ENCODE assay signal across 25 cellular contexts in genomic region chr22:35033635-35034296, GRCh38. TPM values are rescaled to one million over a fixed set of nuclear protein-coding genes. Genes with fewer than 3 reads are reported as not detected.
"Had no signal": no experiment of that assay in that cellular context is flagged by ENCODE, and none has a peak within 500 bp of the region (broad histone marks: within the 10 kb centered on the region; RNA-seq: fewer than 3 reads in every experiment).

No MANE protein-coding gene starts in this region.

- H3K36me3 ChIP-seq: uterus had no signal

- H3K9me3 ChIP-seq: uterus had no signal

- H3K79me2 ChIP-seq: hepatocyte had no signal

- H3K4me3 ChIP-seq: dorsolateral prefrontal cortex, hepatocyte, lung, uterus had no signal

- DNase-seq: cortex of kidney; dorsolateral prefrontal cortex; effector CD8-positive, alpha-beta T cell; foreskin melanocyte; head of caudate nucleus; kidney; left cardiac atrium; left ventricle myocardium superior; mesendoderm; naive thymus-derived CD8-positive, alpha-beta T cell; posterior cingulate gyrus; stimulated activated CD4-positive, alpha-beta T cell treated with anti-CD3 and anti-CD28 coated beads, Interleukin-2, amount 100 ng/mL, for 24 hours; stimulated activated CD4-positive, alpha-beta T cell treated with anti-CD3 and anti-CD28 coated beads, Interleukin-4, amount 100 ng/mL, for 4 hours; stimulated activated naive CD4-positive, alpha-beta T cell; trophoblast cell; uterus had no signal

- H2AFZ ChIP-seq: hepatocyte had no signal

- H3K4me2 ChIP-seq: hepatocyte had no signal

- ATAC-seq: left cardiac atrium; left ventricle myocardium superior; naive thymus-derived CD8-positive, alpha-beta T cell; sciatic nerve had no signal

- H3K27me3 ChIP-seq: uterus had no signal

- H3K27ac ChIP-seq: dorsolateral prefrontal cortex, hepatocyte, uterus had no signal

- FAIRE-seq: kidney had no signal

- H3K4me1 ChIP-seq: uterus had no signal

RNA-seq across cellular contexts. Expression of gene ISX, which starts 32.2 kb away (rescaled TPM):
- total RNA-seq: dorsolateral prefrontal cortex; kidney; left cardiac atrium; left ventricle myocardium superior; lung; mononuclear cell; naive thymus-derived CD8-positive, alpha-beta T cell; osteocyte; pulmonary artery endothelial cell; sciatic nerve; skeletal muscle tissue had no signal
- polyA plus RNA-seq: esophagus; lung; naive thymus-derived CD8-positive, alpha-beta T cell; neural cell had no signal
